In genomic region chrX:41923925-41924693, GRCh38 we compare ENCODE assay signal across 8 cellular contexts. TPM values are rescaled to one million over a fixed set of nuclear protein-coding genes. Genes with fewer than 3 reads are reported as not detected.
DNase-seq lines count a peak whose midpoint lies in the region; ATAC-seq, FAIRE-seq and TF ChIP-seq lines count a peak whose summit lies in the region.

No MANE protein-coding gene starts in this region.

- ATAC-seq in GM18519 (IDR thresholded peaks at IDR 0.05; ENCODE audit: low FRiP score, unreplicated experiment), result no peak

- peaks cover 11% of the 10 kb centered on the region for H3K36me3 Mint-ChIP-seq in Caco-2 (ENCODE audit: insufficient read depth, unreplicated experiment)

- TF ChIP-seq CTCF in Caco-2 (IDR thresholded peaks at IDR 0.05; ENCODE audit: insufficient read depth in 1 of 2, low read depth in 1 of 2, low read length in 1 of 2, severe bottlenecking in 1 of 2, unreplicated experiment in 1 of 2) (no peak), breast epithelium (IDR thresholded peaks at IDR 0.05) (no peak)

- no peaks in the 10 kb centered on the region for H3K9me3 ChIP-seq in Caco-2
- no peaks in the 10 kb centered on the region for H3K9me3 ChIP-seq in breast epithelium

- TSS peak; percentile 86 for BruUV-seq in Caco-2 (replicated peaks; lab: Mats Ljungman, UMichigan)

- peak overlapping the region; percentile 81 to 93 for H3K27ac ChIP-seq in breast epithelium
- peak overlapping the region in 20 of 21 experiments; percentile 52 to 92 (median 83) for H3K27ac ChIP-seq in skin epidermis

- FAIRE-seq in islet of Langerhans (lab: Jason Lieb, UNC), result peak; percentile 85

- H3K9me3 Mint-ChIP-seq in Caco-2 (ENCODE audit: unreplicated experiment), result no peaks in the 10 kb centered on the region

- H3K4me3 ChIP-seq in Caco-2 (ENCODE audit: low read depth, low read length) (peak overlapping the region; percentile 60), breast epithelium (peak overlapping the region; percentile 57 to 77 (median 64)), skin epidermis (peak overlapping the region; percentile 44 to 64 (median 59))

- no peak for TF ChIP-seq POLR2A in breast epithelium (IDR thresholded peaks at IDR 0.05)

- H3K27ac Mint-ChIP-seq in Caco-2 (ENCODE audit: unreplicated experiment), result peak overlapping the region; percentile 53

- H3K36me3 ChIP-seq in Caco-2 (ENCODE audit: control insufficient read depth, insufficient read depth, low read length) (no peaks in the 10 kb centered on the region), breast epithelium (no peaks in the 10 kb centered on the region)

- POLR2A ChIA-PET in Caco-2 (lab: Charles Lee), result interaction anchor here (0.6 kb wide), 1 partner anchor 170 kb away, joined by 6 read pairs; no protein-coding TSS in a partner anchor

- H3K27me3 Mint-ChIP-seq in Caco-2 (ENCODE audit: insufficient read depth, unreplicated experiment), result no peaks in the 10 kb centered on the region

- H3K4me3 Mint-ChIP-seq in Caco-2 (ENCODE audit: unreplicated experiment), result peak overlapping the region; percentile 98

- H3K4me1 ChIP-seq in Caco-2 (peaks cover 6% of the 10 kb centered on the region; the same call in 1 of the 2 replicates), breast epithelium (no peaks in the 10 kb centered on the region)

- no peaks in the 10 kb centered on the region for H3K27me3 ChIP-seq in Caco-2 (replicated peaks; ENCODE audit: control insufficient read depth, insufficient read depth, low read length)
- peaks cover 0 to 28% of the 10 kb centered on the region in 2 donors for H3K27me3 ChIP-seq in breast epithelium

- CTCF ChIA-PET in Caco-2 (lab: Charles Lee), result interaction anchor here (0.6 to 1.3 kb wide), 2 partner anchors 19 to 104 kb away, joined by 3 to 4 read pairs; no protein-coding TSS in a partner anchor

- H3K4me1 Mint-ChIP-seq in Caco-2 (ENCODE audit: low read depth, unreplicated experiment), result no peaks in the 10 kb centered on the region

- intact Hi-C loops in Caco-2 (cut with micrococcal nuclease; ENCODE audit: unreplicated experiment) (loop anchor here (1.0 to 10.0 kb wide), 6 partner anchors 36 to 361 kb away; no protein-coding TSS in a partner anchor), breast epithelium (cut with DNase I; ENCODE audit: low total_unique reads) (loop anchor here (5.0 kb wide), 1 partner anchor 107 kb away; no protein-coding TSS in a partner anchor)

- DNase-seq in Caco-2 (peak; percentile 47 to 53), HuH-7 (ENCODE audit: low spot score) (peak; percentile 18), SHP77 treated with DMSO at 0.1 percent for 48 hours (lab: John Stamatoyannopoulos, UW) (peak; percentile 6), breast epithelium (ENCODE audit: low spot score in 2 of 2) (peak in 1 of 2 donors; percentile 21), NOMO-1 (lab: John Stamatoyannopoulos, UW; ENCODE audit: unreplicated experiment in 2 of 2) (no peak)

RNA-seq across cellular contexts. Expression of gene CASK, which starts 0.8 kb away (rescaled TPM):
- total RNA-seq in Caco-2 (2022), result 163 and 174 TPM in 2 replicates
- 100 to 1,000 TPM in 1 of 3 donors, 10 to 100 TPM in 2; 34.4 to 103 (median 52.4) TPM for total RNA-seq in breast epithelium

Comparison
In these comparisons a context has a peak if more than half of its experiments do, and no peak if none do; other contexts are left out.
1. DNase-seq: peak in Caco-2 (2 of 2), HuH-7 (single experiment) and SHP77 treated with DMSO at 0.1 percent for 48 hours (single experiment); none in NOMO-1 (0 of 2).
2. Peak in every context shown above with its lines, with median percentiles within 50 percentile points of each other: H3K4me3 ChIP-seq.